13 cellular contexts compared by ENCODE assay signal in the genomic region with DNA sequence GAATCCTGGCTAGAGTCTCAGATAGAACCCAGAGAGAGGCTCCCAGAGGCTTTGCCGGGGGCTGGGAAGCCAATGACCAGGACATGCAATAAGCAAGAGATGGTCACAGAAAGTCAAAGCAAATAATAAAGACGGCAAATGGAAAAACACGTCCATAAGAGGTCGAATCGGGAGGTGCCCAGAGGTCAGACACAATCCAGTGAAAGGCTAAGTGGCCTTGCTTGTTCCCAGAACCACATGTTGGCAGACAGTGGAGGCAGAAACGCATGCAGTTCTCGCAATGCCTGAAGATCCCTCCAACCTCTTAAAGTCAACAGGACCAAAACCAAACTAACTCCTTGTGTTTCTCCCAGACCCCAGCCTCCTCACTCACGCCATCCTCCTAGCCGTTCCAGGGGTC. TPM values are rescaled to one million over a fixed set of nuclear protein-coding genes. Genes with fewer than 3 reads are reported as not detected.
A peak's percentile ranks its signal among the peaks of the same experiment; 100 is the strongest.
DNase-seq lines count a peak whose midpoint lies in the region; ATAC-seq, FAIRE-seq and TF ChIP-seq lines count a peak whose summit lies in the region.
"Had no signal": no experiment of that assay in that cellular context is flagged by ENCODE, and none has a peak within 500 bp of the region (broad histone marks: within the 10 kb centered on the region; RNA-seq: fewer than 3 reads in every experiment).

No MANE protein-coding gene starts in this region.

- no peaks in the 10 kb centered on the region for H4K20me1 ChIP-seq in PC-3 (ENCODE audit: low read length)

- H3K9me3 ChIP-seq in PC-3 (ENCODE audit: low read length) (no peaks in the 10 kb centered on the region), prostate gland (no peaks in the 10 kb centered on the region), MG63 (peaks cover 12% of the 10 kb centered on the region)
- H3K9me3 ChIP-seq: esophagus squamous epithelium had no signal

- ATAC-seq in PC-3, result peak; percentile 1; the same call in 1 of the 2 replicates
- ATAC-seq: left colon had no signal

- peaks cover 76% of the 10 kb centered on the region for H3K79me2 ChIP-seq in PC-3 (ENCODE audit: low read length)

- BruUV-seq in PC-3 (replicated peaks; lab: Mats Ljungman, UMichigan), result no TSS peak

- FAIRE-seq in RCC 7860 (lab: Jason Lieb, UNC), result no peak

- H3K36me3 ChIP-seq in PC-3 (ENCODE audit: low read depth, low read length) (no peaks in the 10 kb centered on the region), prostate gland (no peaks in the 10 kb centered on the region), MG63 (no peaks in the 10 kb centered on the region)
- H3K36me3 ChIP-seq: esophagus squamous epithelium had no signal

- WGBS in prostate gland, result 71% methylated on average over 9 of the region's 9 CpGs

- no peaks in the 10 kb centered on the region for H3F3A ChIP-seq in PC-3 (ENCODE audit: low read length, unreplicated experiment)

- H3K4me2 ChIP-seq in PC-3 (ENCODE audit: low read length), result peak overlapping the region; percentile 96

- peak overlapping the region; percentile 63 for H2AFZ ChIP-seq in PC-3 (ENCODE audit: low read length)

- H3K4me3 ChIP-seq in PC-3 (ENCODE audit: low read length) (peak overlapping the region; percentile 50), fibroblast of mammary gland (ENCODE audit: control insufficient read depth, low read depth, low read length) (no peak overlapping the region), prostate gland (no peak overlapping the region), MG63 (no peak overlapping the region)

- CTCF ChIA-PET in PC-3 (lab: Charles Lee), result interaction anchor here (1.2 kb wide), 1 partner anchor 54 kb away, joined by 3 read pairs; no protein-coding TSS in a partner anchor

- H3K27ac ChIP-seq in PC-3 (ENCODE audit: low read length) (peak overlapping the region; percentile 66), prostate gland (peak overlapping the region; percentile 16 to 61)

- H3K4me1 ChIP-seq in PC-3 (ENCODE audit: insufficient read depth, low read length), result peaks cover 57% of the 10 kb centered on the region
- H3K4me1 ChIP-seq in prostate gland (replicated peaks), result peaks cover 10% of the 10 kb centered on the region

- no peak for TF ChIP-seq POLR2A in prostate gland (IDR thresholded peaks at IDR 0.05)

- no peaks in the 10 kb centered on the region for H3K27me3 ChIP-seq in PC-3 (ENCODE audit: low read length)
- H3K27me3 ChIP-seq in prostate gland (replicated peaks; ENCODE audit: insufficient read depth), result no peaks in the 10 kb centered on the region
- no peaks in the 10 kb centered on the region for H3K27me3 ChIP-seq in MG63
- H3K27me3 ChIP-seq: esophagus squamous epithelium had no signal

- H3K9me2 ChIP-seq in PC-3 (replicated peaks; ENCODE audit: low read length), result no peaks in the 10 kb centered on the region

- peak; percentile 50 for DNase-seq in AG20443 (ENCODE audit: low spot score)
- DNase-seq in PC-3, result peak; percentile 29
- peak; percentile 37 for DNase-seq in fibroblast of mammary gland (ENCODE audit: low read depth)
- DNase-seq in prostate gland (ENCODE audit: low spot score), result no peak
- no peak for DNase-seq in NCI-H2227 treated with DMSO at 0.1 percent for 48 hours (lab: John Stamatoyannopoulos, UW)
- DNase-seq in NK-92 (lab: John Stamatoyannopoulos, UW; ENCODE audit: unreplicated experiment), result no peak
- no peak for DNase-seq in MG63
- DNase-seq in RCC 7860 (ENCODE audit: low spot score), result no peak
- DNase-seq: CD4-positive, CD25-positive, alpha-beta regulatory T cell; esophagus squamous epithelium; left colon; NCI-H187 treated with DMSO at 0.1 percent for 48 hours had no signal

- peak overlapping the region; percentile 27 for H3K9ac ChIP-seq in PC-3 (ENCODE audit: low read length)

- POLR2A ChIA-PET in PC-3 (lab: Charles Lee; ENCODE audit: unreplicated experiment), result interaction anchor here (0.6 kb wide), 1 partner anchor 131 kb away, joined by 3 read pairs; no protein-coding TSS in a partner anchor

- intact Hi-C loops in PC-3 (cut with micrococcal nuclease) (loop anchor here (1.0 kb wide), 1 partner anchor 92 kb away; no protein-coding TSS in a partner anchor), prostate gland (cut with DNase I) (no loop called here)

- TF ChIP-seq CTCF in PC-3 (conservative IDR thresholded peaks at IDR 0.05; ENCODE audit: low read depth, low read length) (no peak), fibroblast of mammary gland (conservative IDR thresholded peaks at IDR 0.05; ENCODE audit: control insufficient read depth, insufficient read depth, low read depth, low read length) (no peak), prostate gland (IDR thresholded peaks at IDR 0.05) (no peak)

RNA-seq across cellular contexts. Expression of a gene that starts 3.0 kb away (rescaled TPM):
- total RNA-seq in PC-3 (2014; rRNA removed) (98.0 and 130 TPM in 2 replicates), prostate gland (100 to 1,000 TPM in 1 of 2 donors, 10 to 100 TPM in 1; 76.6 to 144 TPM)
- total RNA-seq in MG63 (2014; rRNA removed; shearing (Covaris generic); ENCODE audit: low replicate concordance), result not detected in 2 replicates

RNA-seq across cellular contexts. Expression of a gene that starts 26.9 kb away (rescaled TPM):
- not detected in 2 replicates for total RNA-seq in PC-3 (2014; rRNA removed)
- total RNA-seq in prostate gland, result 1 to 10 TPM in 1 of 2 donors, not detected in 1; 4.7 TPM
- not detected in 2 replicates for total RNA-seq in MG63 (2014; rRNA removed; shearing (Covaris generic); ENCODE audit: low replicate concordance)
- total RNA-seq: CD4-positive, CD25-positive, alpha-beta regulatory T cell; esophagus squamous epithelium; left colon; urinary bladder had no signal

Comparison
In these comparisons a context has a peak if more than half of its experiments do, and no peak if none do; other contexts are left out.
1. DNase-seq: peak in AG20443 (single experiment), PC-3 (single experiment) and fibroblast of mammary gland (single experiment); none in prostate gland (single experiment), NCI-H2227 treated with DMSO at 0.1 percent for 48 hours (single experiment), NK-92 (single experiment), MG63 (single experiment) and RCC 7860 (single experiment).
2. RNA of a gene that starts 3.0 kb away (total RNA-seq): 76.6 to 144 TPM in prostate gland and 98.0 to 130 TPM in PC-3; not detected in MG63; every median in the first group is over 10 times any median in the second.